27 cellular contexts compared by ENCODE assay signal in the genomic region with DNA sequence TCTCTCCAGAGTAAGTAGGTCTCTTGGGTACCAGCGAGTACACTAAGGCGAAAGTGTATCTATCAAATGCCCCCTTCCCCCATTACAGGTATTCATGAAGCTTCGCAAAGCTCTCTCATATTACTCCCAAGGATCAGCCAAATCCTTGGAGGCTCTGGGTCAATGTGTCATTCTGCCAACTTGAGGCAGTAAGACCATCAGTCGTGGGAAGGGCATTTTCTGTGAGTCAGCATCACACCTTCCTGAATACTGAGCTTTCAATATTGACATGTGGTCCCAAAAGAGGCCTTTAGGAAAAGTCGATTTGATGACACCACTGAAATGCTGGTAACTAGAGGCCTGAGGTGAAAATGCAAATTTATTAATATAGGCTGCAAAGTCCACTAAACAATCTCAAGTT.
"Had no signal": no experiment of that assay in that cellular context is flagged by ENCODE, and none has a peak within 500 bp of the region (broad histone marks: within the 10 kb centered on the region; RNA-seq: fewer than 3 reads in every experiment).

No MANE protein-coding gene starts in this region.

- H3K4me1 ChIP-seq: prostate gland, upper lobe of right lung had no signal

- H3K9me3 ChIP-seq: esophagus muscularis mucosa, gastroesophageal sphincter, neutrophil, ovary, prostate gland, upper lobe of right lung had no signal

- DNase-seq: activated CD4-positive, alpha-beta T cell treated with anti-CD3 and anti-CD28 coated beads, Interleukin-2, amount 10 ng/mL, durations not matched to agents 7 days and 5 days; activated CD8-positive, alpha-beta memory T cell treated with anti-CD3 and anti-CD28 coated beads, Interleukin-2, amount 10 ng/mL, durations not matched to agents 7 days and 5 days; activated CD8-positive, alpha-beta T cell treated with anti-CD3 and anti-CD28 coated beads for 36 hours; activated effector memory CD4-positive, alpha-beta T cell treated with anti-CD3 and anti-CD28 coated beads, Interleukin-2, amount 50 U/mL, for 16 hours; activated naive CD4-positive, alpha-beta T cell treated with anti-CD3 and anti-CD28 coated beads, Interleukin-2, amount 10 ng/mL, durations not matched to agents 7 days and 5 days; activated T-cell treated with anti-CD3 and anti-CD28 coated beads for 4 hours; amygdala; central memory CD4-positive, alpha-beta T cell; dermis blood vessel endothelial cell; effector CD8-positive, alpha-beta T cell; head of caudate nucleus; hypothalamus; left ventricle myocardium superior; ovary; right cardiac atrium; stimulated activated CD4-positive, alpha-beta T cell treated with anti-CD3 and anti-CD28 coated beads, Interleukin-12 subunit alpha, Interleukin-12 subunit beta, amount 100 ng/mL, for 4 hours; stimulated activated CD4-positive, alpha-beta T cell treated with anti-CD3 and anti-CD28 coated beads, Interleukin-4, amount 100 ng/mL, for 4 hours; stimulated activated naive CD8-positive, alpha-beta T cell treated with anti-CD3 and anti-CD28 coated beads, Interleukin-15, Interleukin-2, amounts not matched to agents 100 U/mL and 50 U/mL, for 24 hours; upper lobe of right lung had no signal

- H3K27me3 ChIP-seq: esophagus muscularis mucosa, gastroesophageal sphincter, neutrophil, ovary, upper lobe of right lung had no signal

- H3K27ac ChIP-seq: esophagus muscularis mucosa, gastroesophageal sphincter, neutrophil, ovary, prostate gland, upper lobe of right lung had no signal

- H3K4me3 Mint-ChIP-seq: activated CD4-positive, alpha-beta T cell treated with anti-CD3 and anti-CD28 coated beads, Interleukin-2, amount 10 ng/mL, durations not matched to agents 7 days and 5 days; activated CD8-positive, alpha-beta memory T cell treated with anti-CD3 and anti-CD28 coated beads, Interleukin-2, amount 10 ng/mL, durations not matched to agents 7 days and 5 days; activated CD8-positive, alpha-beta T cell treated with anti-CD3 and anti-CD28 coated beads for 36 hours; activated naive CD4-positive, alpha-beta T cell treated with anti-CD3 and anti-CD28 coated beads, Interleukin-2, amount 10 ng/mL, durations not matched to agents 7 days and 5 days; brain; nephron; T-helper 1 cell treated with Interleukin-12 subunit alpha and Interleukin-12 subunit beta and Interleukin-4 antibody, amounts not matched to agents 30 μg/mL and 1 μg/mL, for 36 hours had no signal

- H3K9me3 Mint-ChIP-seq: activated CD4-positive, alpha-beta T cell treated with anti-CD3 and anti-CD28 coated beads, Interleukin-2, amount 10 ng/mL, durations not matched to agents 7 days and 5 days; activated CD8-positive, alpha-beta T cell treated with anti-CD3 and anti-CD28 coated beads for 36 hours; activated naive CD4-positive, alpha-beta T cell treated with anti-CD3 and anti-CD28 coated beads, Interleukin-2, amount 10 ng/mL, durations not matched to agents 7 days and 5 days; nephron; T-helper 1 cell treated with Interleukin-12 subunit alpha and Interleukin-12 subunit beta and Interleukin-4 antibody, amounts not matched to agents 30 μg/mL and 1 μg/mL, for 36 hours had no signal

- H3K36me3 Mint-ChIP-seq: activated CD8-positive, alpha-beta memory T cell treated with anti-CD3 and anti-CD28 coated beads, Interleukin-2, amount 10 ng/mL, durations not matched to agents 7 days and 5 days; activated naive CD4-positive, alpha-beta T cell treated with anti-CD3 and anti-CD28 coated beads, Interleukin-2, amount 10 ng/mL, durations not matched to agents 7 days and 5 days; brain had no signal

- H3K36me3 ChIP-seq: esophagus muscularis mucosa, gastroesophageal sphincter, neutrophil, ovary, prostate gland, upper lobe of right lung had no signal

- ATAC-seq: activated CD4-positive, CD25-positive, alpha-beta regulatory T cell treated with anti-CD3 and anti-CD28 coated beads, Interleukin-2, amount 50 U/mL, for 24 hours; activated CD8-positive, alpha-beta memory T cell treated with anti-CD3 and anti-CD28 coated beads, Interleukin-2, amount 10 ng/mL, durations not matched to agents 7 days and 5 days; activated CD8-positive, alpha-beta T cell treated with anti-CD3 and anti-CD28 coated beads for 36 hours; gastroesophageal sphincter; left ventricle myocardium superior; right cardiac atrium; stimulated activated naive CD8-positive, alpha-beta T cell treated with anti-CD3 and anti-CD28 coated beads, Interleukin-15, Interleukin-2, amounts not matched to agents 100 U/mL and 50 U/mL, for 24 hours; upper lobe of right lung had no signal

- H3K4me3 ChIP-seq: esophagus muscularis mucosa, gastroesophageal sphincter, ovary, prostate gland, upper lobe of right lung had no signal

- H3K27ac Mint-ChIP-seq: activated CD4-positive, alpha-beta T cell treated with anti-CD3 and anti-CD28 coated beads, Interleukin-2, amount 10 ng/mL, durations not matched to agents 7 days and 5 days; activated CD8-positive, alpha-beta memory T cell treated with anti-CD3 and anti-CD28 coated beads, Interleukin-2, amount 10 ng/mL, durations not matched to agents 7 days and 5 days; activated CD8-positive, alpha-beta T cell treated with anti-CD3 and anti-CD28 coated beads for 36 hours; activated naive CD4-positive, alpha-beta T cell treated with anti-CD3 and anti-CD28 coated beads, Interleukin-2, amount 10 ng/mL, durations not matched to agents 7 days and 5 days; brain; nephron; T-helper 1 cell treated with Interleukin-12 subunit alpha and Interleukin-12 subunit beta and Interleukin-4 antibody, amounts not matched to agents 30 μg/mL and 1 μg/mL, for 36 hours had no signal

- H3K4me1 Mint-ChIP-seq: activated CD4-positive, alpha-beta T cell treated with anti-CD3 and anti-CD28 coated beads, Interleukin-2, amount 10 ng/mL, durations not matched to agents 7 days and 5 days; activated CD8-positive, alpha-beta memory T cell treated with anti-CD3 and anti-CD28 coated beads, Interleukin-2, amount 10 ng/mL, durations not matched to agents 7 days and 5 days; activated naive CD4-positive, alpha-beta T cell treated with anti-CD3 and anti-CD28 coated beads, Interleukin-2, amount 10 ng/mL, durations not matched to agents 7 days and 5 days; brain; nephron had no signal

- H3K27me3 Mint-ChIP-seq: activated CD4-positive, alpha-beta T cell treated with anti-CD3 and anti-CD28 coated beads, Interleukin-2, amount 10 ng/mL, durations not matched to agents 7 days and 5 days; activated CD8-positive, alpha-beta memory T cell treated with anti-CD3 and anti-CD28 coated beads, Interleukin-2, amount 10 ng/mL, durations not matched to agents 7 days and 5 days; activated CD8-positive, alpha-beta T cell treated with anti-CD3 and anti-CD28 coated beads for 36 hours; activated naive CD4-positive, alpha-beta T cell treated with anti-CD3 and anti-CD28 coated beads, Interleukin-2, amount 10 ng/mL, durations not matched to agents 7 days and 5 days had no signal
